In genomic region chr2:27020337-27020948, GRCh38 we compare ENCODE assay signal across 2 cellular contexts.
A peak's percentile ranks its signal among the peaks of the same experiment; 100 is the strongest.
TF ChIP-seq lines count a peak whose summit lies in the region.

No MANE protein-coding gene starts in this region.

TF ChIP-seq in HCT116, 20 proteins besides CTCF, POLR2A, EP300 and RAD21:
- TF ChIP-seq ZFX (IDR thresholded peaks at IDR 0.05) (no peak), EZH2 (IDR thresholded peaks at IDR 0.05) (no peak), TCF7L2 (IDR thresholded peaks at IDR 0.05; ENCODE audit: borderline replicate concordance, extremely low read depth, insufficient read depth, insufficient read length) (no peak), YY1 (IDR thresholded peaks at IDR 0.05; ENCODE audit: extremely low read depth, insufficient replicate concordance, low read depth, low read length) (no peak), ZNF274 (IDR thresholded peaks at IDR 0.05; ENCODE audit: low read depth, low read length) (no peak), CEBPB (IDR thresholded peaks at IDR 0.05; ENCODE audit: low read depth) (no peak), JUND (IDR thresholded peaks at IDR 0.05) (no peak), SIN3A (IDR thresholded peaks at IDR 0.05; ENCODE audit: low read depth) (no peak), EGR1 (IDR thresholded peaks at IDR 0.05; ENCODE audit: low read depth) (no peak), FOSL1 (IDR thresholded peaks at IDR 0.05; ENCODE audit: low read depth) (no peak), ELF1 (IDR thresholded peaks at IDR 0.05; ENCODE audit: borderline replicate concordance, low read depth) (no peak)
- TF ChIP-seq, protein P1, sequence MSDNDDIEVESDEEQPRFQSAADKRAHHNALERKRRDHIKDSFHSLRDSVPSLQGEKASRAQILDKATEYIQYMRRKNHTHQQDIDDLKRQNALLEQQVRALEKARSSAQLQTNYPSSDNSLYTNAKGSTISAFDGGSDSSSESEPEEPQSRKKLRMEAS (IDR thresholded peaks at IDR 0.05): no peak
- TF ChIP-seq, protein P2, sequence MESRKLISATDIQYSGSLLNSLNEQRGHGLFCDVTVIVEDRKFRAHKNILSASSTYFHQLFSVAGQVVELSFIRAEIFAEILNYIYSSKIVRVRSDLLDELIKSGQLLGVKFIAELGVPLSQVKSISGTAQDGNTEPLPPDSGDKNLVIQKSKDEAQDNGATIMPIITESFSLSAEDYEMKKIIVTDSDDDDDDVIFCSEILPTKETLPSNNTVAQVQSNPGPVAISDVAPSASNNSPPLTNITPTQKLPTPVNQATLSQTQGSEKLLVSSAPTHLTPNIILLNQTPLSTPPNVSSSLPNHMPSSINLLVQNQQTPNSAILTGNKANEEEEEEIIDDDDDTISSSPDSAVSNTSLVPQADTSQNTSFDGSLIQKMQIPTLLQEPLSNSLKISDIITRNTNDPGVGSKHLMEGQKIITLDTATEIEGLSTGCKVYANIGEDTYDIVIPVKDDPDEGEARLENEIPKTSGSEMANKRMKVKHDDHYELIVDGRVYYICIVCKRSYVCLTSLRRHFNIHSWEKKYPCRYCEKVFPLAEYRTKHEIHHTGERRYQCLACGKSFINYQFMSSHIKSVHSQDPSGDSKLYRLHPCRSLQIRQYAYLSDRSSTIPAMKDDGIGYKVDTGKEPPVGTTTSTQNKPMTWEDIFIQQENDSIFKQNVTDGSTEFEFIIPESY (IDR thresholded peaks at IDR 0.05; ENCODE audit: extremely low read depth, insufficient replicate concordance, low read length): no peak
- TF ChIP-seq, protein P3, sequence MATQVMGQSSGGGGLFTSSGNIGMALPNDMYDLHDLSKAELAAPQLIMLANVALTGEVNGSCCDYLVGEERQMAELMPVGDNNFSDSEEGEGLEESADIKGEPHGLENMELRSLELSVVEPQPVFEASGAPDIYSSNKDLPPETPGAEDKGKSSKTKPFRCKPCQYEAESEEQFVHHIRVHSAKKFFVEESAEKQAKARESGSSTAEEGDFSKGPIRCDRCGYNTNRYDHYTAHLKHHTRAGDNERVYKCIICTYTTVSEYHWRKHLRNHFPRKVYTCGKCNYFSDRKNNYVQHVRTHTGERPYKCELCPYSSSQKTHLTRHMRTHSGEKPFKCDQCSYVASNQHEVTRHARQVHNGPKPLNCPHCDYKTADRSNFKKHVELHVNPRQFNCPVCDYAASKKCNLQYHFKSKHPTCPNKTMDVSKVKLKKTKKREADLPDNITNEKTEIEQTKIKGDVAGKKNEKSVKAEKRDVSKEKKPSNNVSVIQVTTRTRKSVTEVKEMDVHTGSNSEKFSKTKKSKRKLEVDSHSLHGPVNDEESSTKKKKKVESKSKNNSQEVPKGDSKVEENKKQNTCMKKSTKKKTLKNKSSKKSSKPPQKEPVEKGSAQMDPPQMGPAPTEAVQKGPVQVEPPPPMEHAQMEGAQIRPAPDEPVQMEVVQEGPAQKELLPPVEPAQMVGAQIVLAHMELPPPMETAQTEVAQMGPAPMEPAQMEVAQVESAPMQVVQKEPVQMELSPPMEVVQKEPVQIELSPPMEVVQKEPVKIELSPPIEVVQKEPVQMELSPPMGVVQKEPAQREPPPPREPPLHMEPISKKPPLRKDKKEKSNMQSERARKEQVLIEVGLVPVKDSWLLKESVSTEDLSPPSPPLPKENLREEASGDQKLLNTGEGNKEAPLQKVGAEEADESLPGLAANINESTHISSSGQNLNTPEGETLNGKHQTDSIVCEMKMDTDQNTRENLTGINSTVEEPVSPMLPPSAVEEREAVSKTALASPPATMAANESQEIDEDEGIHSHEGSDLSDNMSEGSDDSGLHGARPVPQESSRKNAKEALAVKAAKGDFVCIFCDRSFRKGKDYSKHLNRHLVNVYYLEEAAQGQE (IDR thresholded peaks at IDR 0.05; ENCODE audit: low read depth): no peak
TF ChIP-seq in HCT116: peak in this region for 0.

TF ChIP-seq in K562, 482 proteins besides CTCF, POLR2A, EP300 and RAD21 (continues in another document):
- TF ChIP-seq EZH2 (IDR thresholded peaks at IDR 0.05; ENCODE audit: borderline replicate concordance, low read depth, low read length) (no peak), ZFX (CRISPR knock-in tag; IDR thresholded peaks at IDR 0.05) (no peak), ZNF217 (CRISPR knock-in tag; IDR thresholded peaks at IDR 0.05) (no peak), ZNF41 (CRISPR knock-in tag; conservative IDR thresholded peaks at IDR 0.05) (no peak; the same call in 1 of the 2 replicates), MYNN (IDR thresholded peaks at IDR 0.05) (peak; percentile 67), MYNN (CRISPR knock-in tag; IDR thresholded peaks at IDR 0.05) (no peak), BACH1 (tag; IDR thresholded peaks at IDR 0.05) (peak; percentile 53; the same call in 1 of the 2 replicates), ARID4B (CRISPR knock-in tag; IDR thresholded peaks at IDR 0.05) (no peak), PHF8 (IDR thresholded peaks at IDR 0.05; ENCODE audit: borderline replicate concordance, low read length) (no peak), CBX1 (IDR thresholded peaks at IDR 0.05; ENCODE audit: low read depth) (no peak), HDGF (IDR thresholded peaks at IDR 0.05) (no peak), CBFB (CRISPR knock-in tag; IDR thresholded peaks at IDR 0.05) (no peak), RBM15 (IDR thresholded peaks at IDR 0.05; ENCODE audit: insufficient read depth, low read length) (no peak), POLR2AphosphoS2 (IDR thresholded peaks at IDR 0.05; ENCODE audit: low read length) (no peak), HMG20A (CRISPR knock-in tag; conservative IDR thresholded peaks at IDR 0.05) (no peak), CHD2 (IDR thresholded peaks at IDR 0.05; ENCODE audit: low read depth, low read length) (no peak), ZNF347 (CRISPR knock-in tag; IDR thresholded peaks at IDR 0.05; ENCODE audit: low read depth) (no peak), KDM2B (CRISPR knock-in tag; IDR thresholded peaks at IDR 0.05) (no peak), MTF1 (CRISPR knock-in tag; IDR thresholded peaks at IDR 0.05; ENCODE audit: borderline replicate concordance) (no peak), RFX1 (IDR thresholded peaks at IDR 0.05) (no peak), RBM22 (IDR thresholded peaks at IDR 0.05; ENCODE audit: low read depth, low read length, poor library complexity, severe bottlenecking) (no peak), SAFB (IDR thresholded peaks at IDR 0.05; ENCODE audit: borderline replicate concordance, low read depth, low read length) (no peak), NR4A1 (CRISPR knock-in tag; IDR thresholded peaks at IDR 0.05) (peak; percentile 12; the same call in 1 of the 2 replicates), NR4A1 (tag; IDR thresholded peaks at IDR 0.05) (peak; percentile 71; the same call in 1 of the 2 replicates), LCOR (CRISPR knock-in tag; IDR thresholded peaks at IDR 0.05) (peak; percentile 73), ZNF79 (CRISPR knock-in tag; IDR thresholded peaks at IDR 0.05; ENCODE audit: low read depth) (peak; percentile 53; the same call in 1 of the 2 replicates), IRF2 (CRISPR knock-in tag; IDR thresholded peaks at IDR 0.05) (no peak), RCOR1 (IDR thresholded peaks at IDR 0.05; ENCODE audit: borderline replicate concordance in 1 of 2, low read depth in 2 of 2, low read length in 2 of 2) (peak; percentile 83 to 88), SNAPC5 (CRISPR knock-in tag; IDR thresholded peaks at IDR 0.05) (no peak), MEF2D (tag; conservative IDR thresholded peaks at IDR 0.05; ENCODE audit: low read depth) (no peak), U2AF2 (optimal IDR thresholded peaks at IDR 0.05; ENCODE audit: low read depth, low read length) (no peak), XRCC4 (IDR thresholded peaks at IDR 0.05; ENCODE audit: extremely low read depth, insufficient read depth, insufficient read length) (no peak), U2AF1 (optimal IDR thresholded peaks at IDR 0.05; ENCODE audit: low read depth, low read length) (no peak), ZNF398 (CRISPR knock-in tag; IDR thresholded peaks at IDR 0.05) (no peak)
- TF ChIP-seq, protein P4, sequence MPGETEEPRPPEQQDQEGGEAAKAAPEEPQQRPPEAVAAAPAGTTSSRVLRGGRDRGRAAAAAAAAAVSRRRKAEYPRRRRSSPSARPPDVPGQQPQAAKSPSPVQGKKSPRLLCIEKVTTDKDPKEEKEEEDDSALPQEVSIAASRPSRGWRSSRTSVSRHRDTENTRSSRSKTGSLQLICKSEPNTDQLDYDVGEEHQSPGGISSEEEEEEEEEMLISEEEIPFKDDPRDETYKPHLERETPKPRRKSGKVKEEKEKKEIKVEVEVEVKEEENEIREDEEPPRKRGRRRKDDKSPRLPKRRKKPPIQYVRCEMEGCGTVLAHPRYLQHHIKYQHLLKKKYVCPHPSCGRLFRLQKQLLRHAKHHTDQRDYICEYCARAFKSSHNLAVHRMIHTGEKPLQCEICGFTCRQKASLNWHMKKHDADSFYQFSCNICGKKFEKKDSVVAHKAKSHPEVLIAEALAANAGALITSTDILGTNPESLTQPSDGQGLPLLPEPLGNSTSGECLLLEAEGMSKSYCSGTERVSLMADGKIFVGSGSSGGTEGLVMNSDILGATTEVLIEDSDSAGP (CRISPR knock-in tag; IDR thresholded peaks at IDR 0.05): no peak
- TF ChIP-seq, protein P5, sequence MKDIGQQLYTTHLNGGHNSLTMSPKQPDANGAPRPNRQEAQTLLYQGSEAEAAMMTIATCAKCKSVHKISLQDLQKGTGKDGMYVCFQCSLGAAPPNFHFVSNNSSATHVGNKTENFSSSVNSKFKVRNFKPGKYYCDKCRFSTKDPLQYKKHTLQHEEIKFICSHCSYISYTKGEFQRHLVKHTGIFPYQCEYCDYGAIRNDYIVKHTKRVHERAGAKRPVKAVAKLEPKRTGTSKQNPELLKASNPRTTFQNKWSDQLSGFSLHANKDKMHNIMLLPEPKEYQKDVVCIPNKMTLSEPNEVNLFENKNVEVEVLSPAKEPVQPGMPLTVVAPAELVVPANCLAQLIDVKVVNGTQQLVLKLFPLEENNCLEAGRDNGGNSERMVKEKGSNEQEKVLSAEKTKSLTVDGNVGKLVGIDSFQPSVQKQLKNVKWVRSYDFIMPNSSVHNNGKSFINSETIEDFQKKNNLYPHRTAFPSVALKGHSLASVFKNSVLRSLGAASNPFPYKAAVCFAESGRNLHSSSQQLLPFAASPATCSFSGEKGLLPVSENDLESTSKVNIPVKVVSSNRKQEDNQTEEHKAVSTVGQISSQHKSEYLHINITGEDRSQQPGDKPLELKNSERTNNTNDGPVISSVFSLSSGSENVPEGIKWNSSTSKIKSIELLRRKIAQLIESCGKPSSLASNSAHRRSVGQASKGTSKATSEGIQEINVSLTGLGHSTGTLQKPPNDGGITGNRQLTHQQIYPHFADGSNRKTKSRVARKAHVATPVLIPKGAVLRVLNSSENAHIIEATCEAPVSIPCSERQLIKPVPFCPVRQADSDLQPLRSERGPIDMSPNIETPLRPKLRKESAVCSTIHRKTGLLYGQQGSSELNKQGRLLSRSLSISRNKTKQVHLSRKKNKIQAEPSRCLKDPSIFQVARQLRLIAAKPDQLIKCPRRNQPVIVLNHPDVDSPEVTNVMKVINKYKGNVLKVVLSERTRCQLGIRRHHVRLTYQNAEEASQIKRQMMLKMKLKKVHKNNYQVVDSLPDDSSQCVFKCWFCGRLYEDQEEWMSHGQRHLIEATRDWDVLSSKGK (CRISPR knock-in tag; IDR thresholded peaks at IDR 0.05): no peak
- TF ChIP-seq, protein P6, sequence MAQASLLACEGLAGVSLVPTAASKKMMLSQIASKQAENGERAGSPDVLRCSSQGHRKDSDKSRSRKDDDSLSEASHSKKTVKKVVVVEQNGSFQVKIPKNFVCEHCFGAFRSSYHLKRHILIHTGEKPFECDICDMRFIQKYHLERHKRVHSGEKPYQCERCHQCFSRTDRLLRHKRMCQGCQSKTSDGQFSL (CRISPR knock-in tag; IDR thresholded peaks at IDR 0.05): no peak
- TF ChIP-seq, protein P6 (tag; IDR thresholded peaks at IDR 0.05): no peak
- TF ChIP-seq, protein P7, sequence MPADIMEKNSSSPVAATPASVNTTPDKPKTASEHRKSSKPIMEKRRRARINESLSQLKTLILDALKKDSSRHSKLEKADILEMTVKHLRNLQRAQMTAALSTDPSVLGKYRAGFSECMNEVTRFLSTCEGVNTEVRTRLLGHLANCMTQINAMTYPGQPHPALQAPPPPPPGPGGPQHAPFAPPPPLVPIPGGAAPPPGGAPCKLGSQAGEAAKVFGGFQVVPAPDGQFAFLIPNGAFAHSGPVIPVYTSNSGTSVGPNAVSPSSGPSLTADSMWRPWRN (IDR thresholded peaks at IDR 0.05; ENCODE audit: low read depth): peak; percentile 90
